Comparison of ENCODE assay signal across 8 cellular contexts in genomic region chr1:59150537-59151386, GRCh38.
DNase-seq lines count a peak whose midpoint lies in the region; ATAC-seq, FAIRE-seq and TF ChIP-seq lines count a peak whose summit lies in the region.

No MANE protein-coding gene starts in this region.

- H3K4me1 ChIP-seq in endothelial cell of umbilical vein (ENCODE audit: control insufficient read depth, extremely low read depth, insufficient read depth, low read length) (peaks cover 33% of the 10 kb centered on the region), muscle layer of duodenum (ENCODE audit: control insufficient read depth in 1 of 2, insufficient read depth in 2 of 2, low read length in 2 of 2) (peaks cover 4 to 9% of the 10 kb centered on the region in 2 donors)

- DNase-seq in AG10803 (ENCODE audit: low read depth) (peak; percentile 100), RPMI8226 (peak; percentile 6), endothelial cell of umbilical vein (ENCODE audit: low read depth, low spot score) (peak; percentile 89), NK-92 (lab: John Stamatoyannopoulos, UW; ENCODE audit: unreplicated experiment) (no peak), Kasumi-1 (lab: John Stamatoyannopoulos, UW) (no peak)

- H3K79me2 ChIP-seq in endothelial cell of umbilical vein (ENCODE audit: control insufficient read depth, insufficient read depth, low read length): no peaks in the 10 kb centered on the region

- peak overlapping the region; percentile 60 for H3K4me2 ChIP-seq in endothelial cell of umbilical vein (ENCODE audit: insufficient read depth, low read length)

- CTCF ChIA-PET in endothelial cell of umbilical vein (lab: Charles Lee): interaction anchor here (0.7 to 2.0 kb wide), 9 partner anchors 8 to 608 kb away, joined by 3 to 6 read pairs (median 4); no protein-coding TSS in a partner anchor

- POLR2A ChIA-PET in endothelial cell of umbilical vein (lab: Charles Lee): interaction anchor here (0.6 kb wide), 1 partner anchor 173 kb away, joined by 3 read pairs; no protein-coding TSS in a partner anchor

- BruUV-seq in endothelial cell of umbilical vein (replicated peaks; lab: Mats Ljungman, UMichigan): no TSS peak

- dilution Hi-C loops in endothelial cell of umbilical vein (cut with MboI; ENCODE audit: extremely low pct_ligation_motif_present, low sequenced_read_pairs): no loop called here

- intact Hi-C loops in endothelial cell of umbilical vein (cut with micrococcal nuclease): loop anchor here (2.0 to 10.0 kb wide), 3 partner anchors 146 to 334 kb away; partner anchors contain the start of gene FGGY

- TF ChIP-seq POLR2A in endothelial cell of umbilical vein (IDR thresholded peaks at IDR 0.05; ENCODE audit: low read depth, low read length): no peak

- peak overlapping the region; percentile 52 for H3K9ac ChIP-seq in endothelial cell of umbilical vein (replicated peaks; ENCODE audit: extremely low read depth, insufficient read depth, low read length)

- H3K9me1 ChIP-seq in endothelial cell of umbilical vein (replicated peaks; ENCODE audit: control insufficient read depth, extremely low read depth, insufficient read depth, low read length): no peaks in the 10 kb centered on the region

- TF ChIP-seq CTCF in AG10803 (conservative IDR thresholded peaks at IDR 0.05; ENCODE audit: low read length): no peak
- TF ChIP-seq CTCF in endothelial cell of umbilical vein (IDR thresholded peaks at IDR 0.05; ENCODE audit: extremely low read depth in 1 of 2, insufficient read depth in 1 of 2, low read depth in 1 of 2, low read length in 2 of 2): no peak

- no peaks in the 10 kb centered on the region for H4K20me1 ChIP-seq in endothelial cell of umbilical vein (replicated peaks; ENCODE audit: control insufficient read depth, extremely low read depth, insufficient read depth, low read length)

- peak overlapping the region; percentile 42 for H2AFZ ChIP-seq in endothelial cell of umbilical vein (ENCODE audit: low read depth, low read length)

- FAIRE-seq in endothelial cell of umbilical vein (lab: Jason Lieb, UNC): peak; percentile 84

- H3K9me3 ChIP-seq in endothelial cell of umbilical vein (replicated peaks; ENCODE audit: control insufficient read depth, insufficient read depth, low read length): no peaks in the 10 kb centered on the region
- no peaks in the 10 kb centered on the region for H3K9me3 ChIP-seq in muscle layer of duodenum (ENCODE audit: control insufficient read depth in 1 of 2, low read length in 2 of 2)

- H3K4me3 ChIP-seq in AG10803 (ENCODE audit: low read length) (peak overlapping the region; percentile 40), endothelial cell of umbilical vein (replicated peaks in 1 of 3; ENCODE audit: insufficient read depth in 1 of 3, low read depth in 1 of 3, low read length in 3 of 3) (no peak overlapping the region), muscle layer of duodenum (ENCODE audit: low read depth in 1 of 2, low read length in 2 of 2) (peak overlapping the region; percentile 9 to 12)

- H3K27ac ChIP-seq in endothelial cell of umbilical vein (ENCODE audit: insufficient read depth, low read depth, low read length) (peak overlapping the region; percentile 60), muscle layer of duodenum (ENCODE audit: low read length) (peak overlapping the region; percentile 76)

- ATAC-seq in GM18870 (IDR thresholded peaks at IDR 0.05; ENCODE audit: unreplicated experiment) (peak; percentile 66), HG03066 (IDR thresholded peaks at IDR 0.05; ENCODE audit: low read depth, unreplicated experiment) (peak; percentile 59)

- no peaks in the 10 kb centered on the region for H3K27me3 ChIP-seq in endothelial cell of umbilical vein (ENCODE audit: control insufficient read depth in 2 of 2, insufficient read depth in 2 of 2, low read length in 2 of 2)
- H3K27me3 ChIP-seq in muscle layer of duodenum (ENCODE audit: low read depth, low read length): no peaks in the 10 kb centered on the region

- H3K36me3 ChIP-seq in endothelial cell of umbilical vein (ENCODE audit: control insufficient read depth in 2 of 2, extremely low read depth in 1 of 2, insufficient read depth in 2 of 2, low read length in 2 of 2) (no peaks in the 10 kb centered on the region), muscle layer of duodenum (ENCODE audit: control insufficient read depth in 1 of 2, insufficient read depth in 2 of 2, low read length in 2 of 2) (no peaks in the 10 kb centered on the region)

TF ChIP-seq in endothelial cell of umbilical vein, 7 proteins besides CTCF, POLR2A, EP300 and RAD21:
- TF ChIP-seq POLR2AphosphoS5 (IDR thresholded peaks at IDR 0.05; ENCODE audit: insufficient read depth, low read depth, low read length): peak; percentile 69
- TF ChIP-seq GATA2 (IDR thresholded peaks at IDR 0.05; ENCODE audit: insufficient read depth, insufficient read length, low read depth, low read length): peak; percentile 36
- TF ChIP-seq, protein P1, sequence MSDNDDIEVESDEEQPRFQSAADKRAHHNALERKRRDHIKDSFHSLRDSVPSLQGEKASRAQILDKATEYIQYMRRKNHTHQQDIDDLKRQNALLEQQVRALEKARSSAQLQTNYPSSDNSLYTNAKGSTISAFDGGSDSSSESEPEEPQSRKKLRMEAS (IDR thresholded peaks at IDR 0.05; ENCODE audit: insufficient read depth, insufficient read length): no peak
- TF ChIP-seq JUN (IDR thresholded peaks at IDR 0.05; ENCODE audit: borderline replicate concordance, insufficient read depth, insufficient read length, low read depth): peak; percentile 45
- no peak for TF ChIP-seq EZH2 (IDR thresholded peaks at IDR 0.05; ENCODE audit: borderline replicate concordance, low read depth, low read length, severe bottlenecking)
- peak; percentile 98 for TF ChIP-seq FOS (IDR thresholded peaks at IDR 0.05; ENCODE audit: borderline replicate concordance, insufficient read depth, low read length)
- TF ChIP-seq MYC (IDR thresholded peaks at IDR 0.05; ENCODE audit: low read depth, low read length): no peak

Comparison
In these comparisons a context has a peak if more than half of its experiments do, and no peak if none do; other contexts are left out.
1. DNase-seq: peak in AG10803 (single experiment), RPMI8226 (single experiment) and endothelial cell of umbilical vein (single experiment); none in NK-92 (single experiment) and Kasumi-1 (0 of 2).
2. H3K4me3 ChIP-seq: peak in AG10803 (single experiment) and muscle layer of duodenum (2 of 2); none in endothelial cell of umbilical vein (0 of 3).